In the genomic region with DNA sequence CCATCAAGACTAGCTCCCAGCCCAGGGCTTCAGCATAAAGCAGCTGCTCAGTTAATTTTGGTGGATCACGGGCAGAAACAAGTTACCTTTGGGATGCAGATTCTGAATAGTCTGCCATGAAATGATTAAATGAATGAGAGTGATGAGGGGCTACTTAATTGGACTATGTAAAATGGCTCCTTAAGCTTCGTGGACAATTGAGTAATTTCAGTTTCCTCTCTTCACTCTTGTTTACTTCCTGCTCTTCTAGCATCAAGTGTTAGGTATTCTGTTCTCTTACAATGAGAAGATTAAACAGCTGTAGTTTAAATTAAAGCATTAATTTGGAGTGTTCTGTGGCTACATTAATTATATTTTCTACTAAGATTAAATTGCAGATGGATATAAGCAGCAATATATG, we compare ENCODE assay signal across 10 cellular contexts. TPM values are rescaled to one million over a fixed set of nuclear protein-coding genes. Genes with fewer than 3 reads are reported as not detected.
DNase-seq lines count a peak whose midpoint lies in the region; ATAC-seq, FAIRE-seq and TF ChIP-seq lines count a peak whose summit lies in the region.
"Had no signal": no experiment of that assay in that cellular context is flagged by ENCODE, and none has a peak within 500 bp of the region (broad histone marks: within the 10 kb centered on the region; RNA-seq: fewer than 3 reads in every experiment).

No MANE protein-coding gene starts in this region.

- H3K27me3 Mint-ChIP-seq in CD4-positive, alpha-beta memory T cell = no peaks in the 10 kb centered on the region
- H3K27me3 Mint-ChIP-seq in T-helper 17 cell (no peaks in the 10 kb centered on the region), memory B cell (no peaks in the 10 kb centered on the region)

- no peak for FAIRE-seq in kidney (lab: Jason Lieb, UNC)

- H3K9me3 Mint-ChIP-seq in CD4-positive, alpha-beta memory T cell = no peaks in the 10 kb centered on the region
- no peaks in the 10 kb centered on the region for H3K9me3 Mint-ChIP-seq in memory B cell

- no peaks in the 10 kb centered on the region for H3K9me3 ChIP-seq in CD4-positive, alpha-beta memory T cell (ENCODE audit: control insufficient read depth in 1 of 2, low read length in 2 of 2)
- H3K9me3 ChIP-seq in T-helper 17 cell (ENCODE audit: control insufficient read depth, low read length, poor library complexity, severe bottlenecking) = no peaks in the 10 kb centered on the region
- H3K9me3 ChIP-seq in kidney (ENCODE audit: control insufficient read depth in 1 of 2, low read length in 2 of 2) = no peaks in the 10 kb centered on the region

- H3K27ac ChIP-seq in ACC112 (ENCODE audit: low read depth, low read length) = peak overlapping the region; percentile 86
- H3K27ac ChIP-seq in CD4-positive, alpha-beta memory T cell (ENCODE audit: low read depth, low read length) = no peak overlapping the region
- no peak overlapping the region for H3K27ac ChIP-seq in kidney (ENCODE audit: low read depth in 2 of 2, low read length in 2 of 2)

- peaks cover 56 to 86% (median 70%) of the 10 kb centered on the region in 4 donors for H3K4me1 Mint-ChIP-seq in CD4-positive, alpha-beta memory T cell
- H3K4me1 Mint-ChIP-seq in T-helper 17 cell (peaks cover 51% of the 10 kb centered on the region), memory B cell (peaks cover 36% of the 10 kb centered on the region)

- no peak for TF ChIP-seq CTCF in kidney (IDR thresholded peaks at IDR 0.05; ENCODE audit: borderline replicate concordance, extremely low read depth, insufficient read depth)

- H3K36me3 Mint-ChIP-seq in CD4-positive, alpha-beta memory T cell = peaks cover 10 to 14% of the 10 kb centered on the region in 2 donors
- H3K36me3 Mint-ChIP-seq in T-helper 17 cell (ENCODE audit: low read depth) (no peaks in the 10 kb centered on the region), memory B cell (peaks cover 4% of the 10 kb centered on the region)

- DNase-seq in CD4-positive, alpha-beta memory T cell = no peak
- no peak for DNase-seq in T-helper 17 cell
- DNase-seq in memory B cell (ENCODE audit: low spot score in 2 of 2) = no peak
- no peak for DNase-seq in SW480 (ENCODE audit: low spot score)
- DNase-seq in hippocampal formation (lab: John Stamatoyannopoulos, UW) = no peak
- DNase-seq in kidney = no peak
- DNase-seq: activated CD4-positive, alpha-beta T cell treated with anti-CD3 and anti-CD28 coated beads, Interleukin-2, amount 50 U/mL, for 4 hours; NCI-H2107 had no signal

- H3K79me2 ChIP-seq in ACC112 (ENCODE audit: control insufficient read depth, insufficient read depth, low read length, unreplicated experiment) = peaks cover 26% of the 10 kb centered on the region

- intact Hi-C loops in CD4-positive, alpha-beta memory T cell (cut with micrococcal nuclease) = no loop called here
- intact Hi-C loops in kidney (cut with DNase I) = no loop called here

- 0 out of 2 replicates have a peak, but pooled peaks cover 2% of the 10 kb centered on the region for H3K36me3 ChIP-seq in ACC112 (ENCODE audit: insufficient read depth, low read length)
- no peaks in the 10 kb centered on the region for H3K36me3 ChIP-seq in CD4-positive, alpha-beta memory T cell (ENCODE audit: insufficient read depth, low read length)
- H3K36me3 ChIP-seq in kidney (ENCODE audit: control insufficient read depth in 1 of 2, insufficient read depth in 2 of 2, low read length in 2 of 2) = no peaks in the 10 kb centered on the region

- peak overlapping the region in 7 of 8 donors; percentile 15 to 65 (median 49) for H3K4me3 Mint-ChIP-seq in CD4-positive, alpha-beta memory T cell
- H3K4me3 Mint-ChIP-seq in T-helper 17 cell (peak overlapping the region; percentile 7), memory B cell (no peak overlapping the region)

- CTCF ChIA-PET in CD4-positive, alpha-beta memory T cell (lab: Charles Lee; ENCODE audit: partially characterized antibody) = interaction anchor here (0.9 to 1.6 kb wide), 8 partner anchors 9 to 1029 kb away, joined by 3 to 7 read pairs (median 4); no protein-coding TSS in a partner anchor

- no peaks in the 10 kb centered on the region for H3K27me3 ChIP-seq in ACC112 (ENCODE audit: insufficient read depth, low read length)
- no peaks in the 10 kb centered on the region for H3K27me3 ChIP-seq in CD4-positive, alpha-beta memory T cell (ENCODE audit: insufficient read depth, low read length)

- ATAC-seq in T-helper 17 cell (no peak), memory B cell (ENCODE audit: low read depth) (no peak), HG02938 (IDR thresholded peaks at IDR 0.05; ENCODE audit: unreplicated experiment) (no peak)

- H3K4me3 ChIP-seq in ACC112 (ENCODE audit: low read depth, low read length) (no peak overlapping the region), kidney (ENCODE audit: low read length in 2 of 2) (peak overlapping the region in 1 of 2 donors; percentile 29)
- H3K4me3 ChIP-seq in CD4-positive, alpha-beta memory T cell (ENCODE audit: low read length in 2 of 2) = no peak overlapping the region

- POLR2A ChIA-PET in CD4-positive, alpha-beta memory T cell (lab: Charles Lee; ENCODE audit: partially characterized antibody) = interaction anchor here (1.0 to 3.3 kb wide), 5 partner anchors 9 to 44 kb away, joined by 3 to 33 read pairs (median 5); a partner anchor contains a TSS

- H3K27ac Mint-ChIP-seq in CD4-positive, alpha-beta memory T cell = peak overlapping the region; percentile 58 to 88 (median 73)
- peak overlapping the region; percentile 92 for H3K27ac Mint-ChIP-seq in T-helper 17 cell
- peak overlapping the region; percentile 24 for H3K27ac Mint-ChIP-seq in memory B cell

- H3K9ac ChIP-seq in kidney (ENCODE audit: low read length in 2 of 2) = no peak overlapping the region

- H2AFZ ChIP-seq in ACC112 (ENCODE audit: low read length, unreplicated experiment) = no peak overlapping the region

- H3K4me1 ChIP-seq in ACC112 (ENCODE audit: control insufficient read depth, insufficient read depth, low read length, unreplicated experiment) = peaks cover 48% of the 10 kb centered on the region
- H3K4me1 ChIP-seq in CD4-positive, alpha-beta memory T cell (ENCODE audit: insufficient read depth, low read length) = peaks cover 83% of the 10 kb centered on the region
- peaks cover 11 to 16% of the 10 kb centered on the region in 2 donors for H3K4me1 ChIP-seq in kidney (ENCODE audit: control insufficient read depth in 1 of 2, insufficient read depth in 1 of 2, low read depth in 1 of 2, low read length in 2 of 2)

RNA-seq across cellular contexts. Expression of a gene that starts 28.1 kb away (rescaled TPM):
- 100 to 1,000 TPM; 151 to 152 TPM for total RNA-seq in CD4-positive, alpha-beta memory T cell
- polyA plus RNA-seq in CD4-positive, alpha-beta memory T cell = 10 to 100 TPM; 92.6 to 98.3 TPM
- total RNA-seq in T-helper 17 cell = 100 to 1,000 TPM; 212 to 306 TPM
- 138 TPM for total RNA-seq in kidney
- 26.6 TPM for polyA plus RNA-seq in kidney (ENCODE audit: insufficient read depth, low read depth, low replicate concordance)

Comparison
In these comparisons a context has a peak if more than half of its experiments do, and no peak if none do; other contexts are left out.
1. H3K27ac Mint-ChIP-seq: peak in every context shown above with its lines; median percentile 92 in T-helper 17 cell; 73 in CD4-positive, alpha-beta memory T cell; 24 in memory B cell.